Comparison of ENCODE assay signal across 1 cellular context in genomic region chr1:212664409-212665199, GRCh38.
TF ChIP-seq lines count a peak whose summit lies in the region.

No MANE protein-coding gene starts in this region.

TF ChIP-seq in HepG2, 621 proteins besides CTCF, POLR2A, EP300 and RAD21:
- TF ChIP-seq CEBPB (IDR thresholded peaks at IDR 0.05; ENCODE audit: borderline replicate concordance, low read depth, low read length) (peak; percentile 55), NR2C2 (CRISPR knock-in tag; IDR thresholded peaks at IDR 0.05; ENCODE audit: borderline replicate concordance) (no peak)
